Comparison of ENCODE assay signal across 8 cellular contexts in genomic region chr19:31214086-31214485, GRCh38.
DNase-seq lines count a peak whose midpoint lies in the region; ATAC-seq and TF ChIP-seq lines count a peak whose summit lies in the region.

No MANE protein-coding gene starts in this region.

- H3K4me1 ChIP-seq in Peyer's patch: no peaks in the 10 kb centered on the region

- H3K4me3 ChIP-seq in Peyer's patch (no peak overlapping the region), fibroblast of villous mesenchyme (ENCODE audit: low read depth, low read length) (no peak overlapping the region)

- TF ChIP-seq CTCF in Peyer's patch (IDR thresholded peaks at IDR 0.05): no peak
- no peak for TF ChIP-seq CTCF in fibroblast of villous mesenchyme (IDR thresholded peaks at IDR 0.05; ENCODE audit: insufficient read depth, low read depth, low read length)

- H3K27me3 ChIP-seq in Peyer's patch: no peaks in the 10 kb centered on the region

- H3K9me3 ChIP-seq in Peyer's patch: no peaks in the 10 kb centered on the region

- no peak for TF ChIP-seq POLR2A in Peyer's patch (IDR thresholded peaks at IDR 0.05)

- H3K27ac ChIP-seq in Peyer's patch: peak overlapping the region in 3 of 4 donors; percentile 31 to 52 (median 36)

- peak; percentile 99 for DNase-seq in EH (ENCODE audit: low read depth)
- peak; percentile 51 to 91 (median 73) for DNase-seq in Peyer's patch
- peak; percentile 74 for DNase-seq in activated T-cell treated with anti-CD3 and anti-CD28 coated beads, Interleukin-2, amount 50 U/mL, for 1 hour
- peak; percentile 99 for DNase-seq in fibroblast of villous mesenchyme (ENCODE audit: low read depth)
- peak; percentile 73 to 78 for DNase-seq in stimulated activated CD4-positive, alpha-beta T cell treated with anti-CD3 and anti-CD28 coated beads, Interleukin-12 subunit alpha, Interleukin-12 subunit beta, amount 100 ng/mL, for 24 hours (ENCODE audit: low read depth in 2 of 2)
- no peak for DNase-seq in cerebellar nuclear complex (lab: John Stamatoyannopoulos, UW)

- ATAC-seq in GM19467 (IDR thresholded peaks at IDR 0.05; ENCODE audit: unreplicated experiment): no peak
- no peak for ATAC-seq in HG03342 (IDR thresholded peaks at IDR 0.05; ENCODE audit: unreplicated experiment)

- no peaks in the 10 kb centered on the region for H3K36me3 ChIP-seq in Peyer's patch

Comparison
In these comparisons a context has a peak if more than half of its experiments do, and no peak if none do; other contexts are left out.
1. DNase-seq: peak in EH (single experiment), Peyer's patch (3 of 3), activated T-cell treated with anti-CD3 and anti-CD28 coated beads, Interleukin-2, amount 50 U/mL, for 1 hour (single experiment), fibroblast of villous mesenchyme (single experiment) and stimulated activated CD4-positive, alpha-beta T cell treated with anti-CD3 and anti-CD28 coated beads, Interleukin-12 subunit alpha, Interleukin-12 subunit beta, amount 100 ng/mL, for 24 hours (2 of 2); none in cerebellar nuclear complex (0 of 2).